ENCODE assay signal across 18 cellular contexts in the genomic region with DNA sequence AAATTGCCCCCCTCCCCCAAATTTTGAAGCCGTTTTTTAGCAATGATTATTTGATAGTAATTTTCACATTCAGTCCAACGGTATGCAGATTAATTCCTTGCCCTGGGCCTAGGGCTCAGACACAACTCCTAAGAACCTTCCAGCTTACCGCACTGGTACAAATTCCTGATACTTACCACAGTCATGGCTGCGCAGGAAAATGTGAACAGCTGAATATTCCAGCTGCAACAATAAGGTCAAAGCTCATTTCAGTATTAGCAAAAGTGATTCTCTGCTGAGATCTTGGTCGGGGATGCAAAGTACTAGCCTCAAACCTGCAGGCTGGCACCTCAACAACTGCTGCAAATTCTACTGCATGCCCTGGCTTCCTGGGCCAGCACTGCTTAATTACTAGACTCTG. TPM values are rescaled to one million over a fixed set of nuclear protein-coding genes. Genes with fewer than 3 reads are reported as not detected.
DNase-seq lines count a peak whose midpoint lies in the region; ATAC-seq, FAIRE-seq and TF ChIP-seq lines count a peak whose summit lies in the region.
"Had no signal": no experiment of that assay in that cellular context is flagged by ENCODE, and none has a peak within 500 bp of the region (broad histone marks: within the 10 kb centered on the region; RNA-seq: fewer than 3 reads in every experiment).

No MANE protein-coding gene starts in this region.

- TF ChIP-seq POLR2A in GM12878 (IDR thresholded peaks at IDR 0.05; ENCODE audit: low read depth, low read length) (no peak), testis (IDR thresholded peaks at IDR 0.05) (no peak)

- in situ Hi-C loops in GM12878 (cut with MboI) = loop anchor here (10.0 kb wide), 1 partner anchor 375 kb away; no protein-coding TSS in a partner anchor

- H3K27ac Mint-ChIP-seq in nephron progenitor cell = no peak overlapping the region
- H3K27ac Mint-ChIP-seq: activated CD4-positive, alpha-beta memory T cell treated with anti-CD3 and anti-CD28 coated beads for 36 hours had no signal

- peak overlapping the region; percentile 85 for H3K4me3 Mint-ChIP-seq in nephron progenitor cell

- POLR2A ChIA-PET in GM12878 (lab: Charles Lee) = interaction anchor here (0.8 kb wide), 1 partner anchor 191 kb away, joined by 4 read pairs; no protein-coding TSS in a partner anchor

- H4K20me1 ChIP-seq in KMS-11 (ENCODE audit: insufficient read depth) (peaks cover 6% of the 10 kb centered on the region; the same call in 1 of the 2 replicates), GM12878 (ENCODE audit: control insufficient read depth, insufficient read depth) (no peaks in the 10 kb centered on the region)

- H3K27ac ChIP-seq in KMS-11 = peak overlapping the region; percentile 77; the same call in 1 of the 2 replicates
- H3K27ac ChIP-seq in GM12878 (ENCODE audit: control insufficient read depth, insufficient read depth) = no peak overlapping the region
- no peak overlapping the region for H3K27ac ChIP-seq in testis
- H3K27ac ChIP-seq: adrenal gland, dorsolateral prefrontal cortex, lower lobe of right lung had no signal

- RAD21 ChIA-PET in GM12878 (lab: Charles Lee; ENCODE audit: unreplicated experiment) = interaction anchor here (0.7 to 1.6 kb wide), 9 partner anchors 10 to 148 kb away, joined by 3 to 5 read pairs (median 3); no protein-coding TSS in a partner anchor

- H2AFZ ChIP-seq in KMS-11 (ENCODE audit: low read depth) = no peak overlapping the region
- H2AFZ ChIP-seq in GM12878 (ENCODE audit: control insufficient read depth, low read depth, low read length) = no peak overlapping the region

- H3K9me3 Mint-ChIP-seq in nephron progenitor cell = peaks cover 17% of the 10 kb centered on the region
- H3K9me3 Mint-ChIP-seq: activated CD4-positive, alpha-beta memory T cell treated with anti-CD3 and anti-CD28 coated beads for 36 hours had no signal

- no peaks in the 10 kb centered on the region for H3K36me3 ChIP-seq in KMS-11 (ENCODE audit: insufficient read depth)
- H3K36me3 ChIP-seq in GM12878 (ENCODE audit: control insufficient read depth in 2 of 2, insufficient read depth in 2 of 2, low read length in 1 of 2) = no peaks in the 10 kb centered on the region
- H3K36me3 ChIP-seq in testis (ENCODE audit: low read depth, missing control alignments) = no peaks in the 10 kb centered on the region
- H3K36me3 ChIP-seq: adrenal gland, lower lobe of right lung had no signal

- no peaks in the 10 kb centered on the region for H3K27me3 ChIP-seq in KMS-11 (ENCODE audit: insufficient read depth, low read depth)
- H3K27me3 ChIP-seq in GM12878 (replicated peaks in 1 of 2; ENCODE audit: control insufficient read depth in 2 of 2, insufficient read depth in 2 of 2, low read length in 1 of 2) = no peaks in the 10 kb centered on the region
- no peaks in the 10 kb centered on the region for H3K27me3 ChIP-seq in testis

- no peak for FAIRE-seq in GM12878 (lab: Jason Lieb, UNC)

- no peak for TF ChIP-seq RAD21 in GM12878 (IDR thresholded peaks at IDR 0.05; ENCODE audit: insufficient read depth, low read depth, low read length)

- CTCF ChIA-PET in GM12878 (lab: Yijun Ruan, JAX) = interaction anchor here (0.8 to 1.5 kb wide), 2 partner anchors 14 to 37 kb away, joined by 3 read pairs; no protein-coding TSS in a partner anchor

- TF ChIP-seq CTCF in KMS-11 (conservative IDR thresholded peaks at IDR 0.05; ENCODE audit: low read depth, low read length) (no peak), GM12878 (IDR thresholded peaks at IDR 0.05 in 2 of 3, conservative IDR thresholded peaks at IDR 0.05 in 1 of 3; ENCODE audit: control insufficient read depth in 2 of 3, extremely low read depth in 1 of 3, insufficient read depth in 1 of 3, low read depth in 3 of 3, low read length in 3 of 3) (no peak), nephron progenitor cell (IDR thresholded peaks at IDR 0.05) (no peak), testis (IDR thresholded peaks at IDR 0.05) (no peak)

- no TSS peak for BruUV-seq in GM12878 (replicated peaks; lab: Mats Ljungman, UMichigan)

- no peak for TF ChIP-seq EP300 in GM12878 (IDR thresholded peaks at IDR 0.05; ENCODE audit: borderline replicate concordance in 1 of 2, control insufficient read depth in 1 of 2, low read depth in 2 of 2, low read length in 2 of 2)

- peaks cover 8% of the 10 kb centered on the region for H3K27me3 Mint-ChIP-seq in nephron progenitor cell (ENCODE audit: low read depth, poor library complexity)
- H3K27me3 Mint-ChIP-seq: activated CD4-positive, alpha-beta memory T cell treated with anti-CD3 and anti-CD28 coated beads for 36 hours had no signal

- no peaks in the 10 kb centered on the region for H3K36me3 Mint-ChIP-seq in nephron progenitor cell (ENCODE audit: low read depth)
- H3K36me3 Mint-ChIP-seq: activated CD4-positive, alpha-beta memory T cell treated with anti-CD3 and anti-CD28 coated beads for 36 hours had no signal

- H3K4me1 ChIP-seq in KMS-11 (ENCODE audit: low read depth, poor library complexity, severe bottlenecking) (peaks cover 50% of the 10 kb centered on the region), GM12878 (ENCODE audit: control insufficient read depth, insufficient read depth, low read length) (no peaks in the 10 kb centered on the region), testis (no peaks in the 10 kb centered on the region)
- H3K4me1 ChIP-seq: adrenal gland had no signal

- H3K4me3 ChIP-seq in KMS-11 (IDR thresholded peaks at IDR 0.05; ENCODE audit: insufficient read depth, low read depth, low read length) (no peak overlapping the region), GM12878 (peak overlapping the region; percentile 79; the same call in 1 of the 2 replicates), testis (no peak overlapping the region)
- H3K4me3 ChIP-seq: lower lobe of right lung had no signal

- peaks cover 69% of the 10 kb centered on the region for H3K79me2 ChIP-seq in KMS-11 (ENCODE audit: insufficient read depth, low read depth)
- H3K79me2 ChIP-seq in GM12878 (ENCODE audit: control insufficient read depth, insufficient read depth, low read length) = peaks cover 61% of the 10 kb centered on the region

- SMC1A ChIA-PET in GM12878 (lab: Charles Lee; ENCODE audit: uncharacterized antibody, unreplicated experiment) = interaction anchor here (0.7 to 2.6 kb wide), 16 partner anchors 15 to 203 kb away, joined by 3 to 10 read pairs (median 4); no protein-coding TSS in a partner anchor

- intact Hi-C loops in GM12878 (cut with micrococcal nuclease; ENCODE audit: unreplicated experiment) (loop anchor here (5.0 to 10.0 kb wide), 5 partner anchors 38 to 378 kb away; no protein-coding TSS in a partner anchor), testis (cut with DNase I; ENCODE audit: low total_unique reads) (no loop called here)

- H3K9ac ChIP-seq in KMS-11 (peak overlapping the region; percentile 90; the same call in 1 of the 2 replicates), GM12878 (ENCODE audit: control insufficient read depth, insufficient read depth, low read length) (0 out of 2 replicates have a peak overlapping the region, but pooled peaks have one; percentile 34)

- WGBS in GM12878 (ENCODE audit: insufficient coverage, insufficient replicate concordance, low lambda C conversion rate, missing lambda C conversion rate) = 48% methylated on average over 5 of the region's 5 CpGs
- 45 to 53% methylated on average over 4 to 5 of the region's 5 CpGs for WGBS in testis, 2 donors

- H3K4me2 ChIP-seq in KMS-11 (peak overlapping the region; percentile 82), GM12878 (ENCODE audit: control insufficient read depth, insufficient read depth) (peak overlapping the region; percentile 77)

- DNase-seq in ELF-1 (ENCODE audit: low read depth, low spot score) = peak; percentile 16
- no peak for DNase-seq in GM12878 (ENCODE audit: low read depth, low spot score)
- no peak for DNase-seq in nephron progenitor cell
- DNase-seq in testis = no peak
- DNase-seq in stimulated activated CD4-positive, alpha-beta T cell treated with anti-CD3 and anti-CD28 coated beads, Interleukin-12 subunit alpha, Interleukin-12 subunit beta, amount 100 ng/mL, for 4 hours = no peak
- DNase-seq in SKM-1 (lab: John Stamatoyannopoulos, UW; ENCODE audit: unreplicated experiment) = no peak
- DNase-seq: adrenal gland, DMS 273 treated with DMSO at 0.1 percent for 48 hours, dorsolateral prefrontal cortex, lower lobe of right lung, NCI-H1092 treated with DMSO at 0.1 percent for 48 hours, substantia nigra had no signal

- peaks cover 32% of the 10 kb centered on the region for H3K4me1 Mint-ChIP-seq in nephron progenitor cell

- no peak for ATAC-seq in GM12878
- no peak for ATAC-seq in GM19351 (IDR thresholded peaks at IDR 0.05; ENCODE audit: unreplicated experiment)
- ATAC-seq: lower lobe of right lung had no signal

- no peaks in the 10 kb centered on the region for H3K9me3 ChIP-seq in GM12878 (replicated peaks; ENCODE audit: control insufficient read depth, insufficient read depth, low read length)
- H3K9me3 ChIP-seq in testis = no peaks in the 10 kb centered on the region
- H3K9me3 ChIP-seq: adrenal gland, lower lobe of right lung had no signal

RNA-seq across cellular contexts. Expression of gene ATP11C, which starts 3.0 kb away (rescaled TPM):
- 74.3 and 78.5 TPM in 2 replicates for total RNA-seq in GM12878 (2013; cell fraction: nucleolus; rRNA removed)
- total RNA-seq in GM12878 (2014; rRNA removed) = 41.4 and 52.4 TPM in 2 replicates
- total RNA-seq in GM12878 (2014; rRNA removed; fragmentation: Illumina TruSeq; extraction: Trizol) = 43.9 and 44.0 TPM in 2 replicates
- total RNA-seq in GM12878 (2021) = 30.5 and 31.5 TPM in 2 replicates
- 10.2 TPM for polyA plus RNA-seq in GM12878 (2011; ENCODE audit: low read depth)
- 36.6 and 57.4 TPM in 2 replicates for polyA plus RNA-seq in GM12878 (2011; rRNA removed)
- 10.2 and 12.1 TPM in 2 replicates for polyA plus RNA-seq in GM12878 (2011; cell fraction: cytosol; rRNA removed)
- polyA plus RNA-seq in GM12878 (2011; cell fraction: nucleus; rRNA removed) = 24.0 and 24.8 TPM in 2 replicates
- polyA plus RNA-seq in GM12878 (2012) = 16.2 and 18.6 TPM in 2 replicates
- polyA plus RNA-seq in GM12878 (2014; fragmentation: Illumina TruSeq; extraction: Trizol) = 29.1 and 38.2 TPM in 2 replicates
- 10 to 100 TPM; 16.2 to 19.1 TPM for polyA plus RNA-seq in GM12878 (2014; fragmentation: Nextera tagmentation; extraction: Ambion mirVana)
- polyA plus RNA-seq in GM12878 (2014; rRNA removed) = 20.4 and 22.0 TPM in 2 replicates
- polyA plus RNA-seq in GM12878 (2016; fragmentation: Nextera tagmentation; extraction: Ambion mirVana) = 10 to 100 TPM; 16.4 to 18.2 TPM
- 29.5 and 42.8 TPM in 2 replicates for polyA minus RNA-seq in GM12878 (2011; rRNA and poly(A)+ RNA removed)
- polyA minus RNA-seq in GM12878 (2011; cell fraction: cytosol; rRNA and poly(A)+ RNA removed) = 20.7 and 25.9 TPM in 2 replicates
- polyA minus RNA-seq in GM12878 (2011; cell fraction: nucleus; rRNA and poly(A)+ RNA removed) = 44.0 and 51.5 TPM in 2 replicates
- total RNA-seq in testis = 10 to 100 TPM; 33.8 to 36.6 TPM
- polyA plus RNA-seq in testis (ENCODE audit: insufficient read depth, low read depth, low replicate concordance) = 15.9 TPM

RNA-seq across cellular contexts. Expression of gene CXorf66, which starts 35.4 kb away (rescaled TPM):
- not detected in 2 replicates for total RNA-seq in GM12878 (2013; cell fraction: nucleolus; rRNA removed)
- total RNA-seq in GM12878 (2014; rRNA removed) (not detected in 2 replicates), GM12878 (2014; rRNA removed; fragmentation: Illumina TruSeq; extraction: Trizol) (not detected in 2 replicates), GM12878 (2021) (not detected in 2 replicates), testis (1 to 10 TPM; 3.6 to 5.7 TPM)
- not detected for polyA plus RNA-seq in GM12878 (2011; ENCODE audit: low read depth)
- polyA plus RNA-seq in GM12878 (2011; rRNA removed) (not detected in 2 replicates), GM12878 (2014; fragmentation: Illumina TruSeq; extraction: Trizol) (not detected in 2 replicates), GM12878 (2014; fragmentation: Nextera tagmentation; extraction: Ambion mirVana) (not detected), GM12878 (2014; rRNA removed) (not detected in 2 replicates), GM12878 (2016; fragmentation: Nextera tagmentation; extraction: Ambion mirVana) (not detected), testis (ENCODE audit: insufficient read depth, low read depth, low replicate concordance) (18.0 TPM)
- not detected in 2 replicates for polyA plus RNA-seq in GM12878 (2011; cell fraction: cytosol; rRNA removed)
- polyA plus RNA-seq in GM12878 (2011; cell fraction: nucleus; rRNA removed) = not detected in 2 replicates
- polyA plus RNA-seq in GM12878 (2012) = not detected in 2 replicates
- not detected in 2 replicates for polyA minus RNA-seq in GM12878 (2011; rRNA and poly(A)+ RNA removed)
- not detected in 2 replicates for polyA minus RNA-seq in GM12878 (2011; cell fraction: cytosol; rRNA and poly(A)+ RNA removed)
- polyA minus RNA-seq in GM12878 (2011; cell fraction: nucleus; rRNA and poly(A)+ RNA removed) = not detected in 2 replicates
- total RNA-seq: activated CD4-positive, alpha-beta memory T cell treated with anti-CD3 and anti-CD28 coated beads for 36 hours; adrenal gland; dorsolateral prefrontal cortex; glomerular endothelial cell; lower lobe of right lung; pulmonary artery endothelial cell; T-helper 1 cell treated with Interleukin-12 subunit alpha and Interleukin-12 subunit beta and Interleukin-4 antibody, amounts not matched to agents 30 ng/mL and 1 ng/mL, for 36 hours had no signal
- polyA plus RNA-seq: adrenal gland had no signal

Comparison
In these comparisons a context has a peak if more than half of its experiments do, and no peak if none do; other contexts are left out.
1. RNA of gene CXorf66, which starts 35.4 kb away (total RNA-seq): 3.6 to 5.7 TPM in testis; not detected in GM12878; every median in the first group is over 4 times any median in the second.